Comparison of ENCODE assay signal across 12 cellular contexts in genomic region chr10:44995581-44995913, GRCh38. TPM values are rescaled to one million over a fixed set of nuclear protein-coding genes. Genes with fewer than 3 reads are reported as not detected.
DNase-seq lines count a peak whose midpoint lies in the region; ATAC-seq and TF ChIP-seq lines count a peak whose summit lies in the region.
"Had no signal": no experiment of that assay in that cellular context is flagged by ENCODE, and none has a peak within 500 bp of the region (broad histone marks: within the 10 kb centered on the region; RNA-seq: fewer than 3 reads in every experiment).

No MANE protein-coding gene starts in this region.

- H3K27ac ChIP-seq in GM23248, result peak overlapping the region; percentile 65
- H3K27ac ChIP-seq in left lung, result peak overlapping the region; percentile 73 to 79
- H3K27ac ChIP-seq: epithelial cell of prostate had no signal

- 50 to 53% methylated on average over 4 of the region's 4 CpGs for WGBS in GM23248 (ENCODE audit: low coverage in 1 of 2, low lambda C conversion rate in 2 of 2, missing lambda C conversion rate in 2 of 2), 2 experiments

- intact Hi-C loops in left lung (cut with DNase I), result no loop called here

- no peaks in the 10 kb centered on the region for H3K9me3 ChIP-seq in GM23248 (ENCODE audit: low read depth)
- no peaks in the 10 kb centered on the region for H3K9me3 ChIP-seq in T-helper 17 cell (ENCODE audit: control insufficient read depth, low read length, poor library complexity, severe bottlenecking)
- no peaks in the 10 kb centered on the region for H3K9me3 ChIP-seq in left lung

- ATAC-seq in T-helper 17 cell, result no peak
- ATAC-seq in left lung, result no peak
- no peak for ATAC-seq in GM21447 (IDR thresholded peaks at IDR 0.05; ENCODE audit: unreplicated experiment)
- ATAC-seq in HG03520 (IDR thresholded peaks at IDR 0.05; ENCODE audit: unreplicated experiment), result no peak
- no peak for ATAC-seq in HG02763 (IDR thresholded peaks at IDR 0.05; ENCODE audit: unreplicated experiment)
- ATAC-seq: activated naive CD4-positive, alpha-beta T cell treated with anti-CD3 and anti-CD28 coated beads, Interleukin-2, amount 50 U/mL, for 72 hours; GM23338; WTC11 had no signal

- no peak overlapping the region for H3K4me3 ChIP-seq in GM23248
- no peak overlapping the region for H3K4me3 ChIP-seq in left lung
- H3K4me3 ChIP-seq: GM23338 had no signal

- H3K4me2 ChIP-seq in GM23248 (ENCODE audit: unreplicated experiment), result no peak overlapping the region
- H3K4me2 ChIP-seq: GM23338 had no signal

- no peak for TF ChIP-seq CTCF in left lung (IDR thresholded peaks at IDR 0.05)

- peak overlapping the region; percentile 55 for H3K9ac ChIP-seq in GM23248

- H3K36me3 Mint-ChIP-seq in T-helper 17 cell (ENCODE audit: low read depth), result no peaks in the 10 kb centered on the region

- peaks cover 24% of the 10 kb centered on the region for H3F3A ChIP-seq in GM23248 (ENCODE audit: insufficient read depth)

- peak overlapping the region; percentile 50 for H3K4me3 Mint-ChIP-seq in T-helper 17 cell
- H3K4me3 Mint-ChIP-seq: GM23338, WTC11 had no signal

- H3K4me1 ChIP-seq in GM23248 (ENCODE audit: insufficient read depth) (peaks cover 38% of the 10 kb centered on the region), left lung (peaks cover 9 to 65% of the 10 kb centered on the region in 2 donors)

- H2AFZ ChIP-seq in GM23248, result peak overlapping the region; percentile 80
- H2AFZ ChIP-seq: GM23338 had no signal

- no peaks in the 10 kb centered on the region for H3K36me3 ChIP-seq in GM23248 (ENCODE audit: low read depth)
- H3K36me3 ChIP-seq in left lung, result peaks cover 0 to 37% of the 10 kb centered on the region in 2 donors

- H3K27me3 ChIP-seq in GM23248 (replicated peaks; ENCODE audit: insufficient read depth) (no peaks in the 10 kb centered on the region), left lung (no peaks in the 10 kb centered on the region)

- peaks cover 10% of the 10 kb centered on the region for H3K27me3 Mint-ChIP-seq in T-helper 17 cell

- H3K27ac Mint-ChIP-seq in T-helper 17 cell, result no peak overlapping the region
- H3K27ac Mint-ChIP-seq: activated naive CD4-positive, alpha-beta T cell treated with anti-CD3 and anti-CD28 coated beads, Interleukin-2, amount 50 U/mL, for 72 hours; GM23338; WTC11 had no signal

- H3K4me1 Mint-ChIP-seq in T-helper 17 cell, result peaks cover 8% of the 10 kb centered on the region

- in situ Hi-C loops in GM23248 (cut with MboI), result loop anchor here (25.0 kb wide), 1 partner anchor 1333 kb away; no protein-coding TSS in a partner anchor

- DNase-seq in GM23248 (no peak), T-helper 17 cell (no peak), left lung (no peak)
- peak; percentile 11 for DNase-seq in stimulated activated CD8-positive, alpha-beta memory T cell treated with anti-CD3 and anti-CD28 coated beads, Interleukin-4, amount 100 ng/mL, for 48 hours
- DNase-seq in activated CD4-positive, CD25-positive, alpha-beta regulatory T cell treated with anti-CD3 and anti-CD28 coated beads, Interleukin-2, amount 50 U/mL, for 72 hours, result no peak

- no peaks in the 10 kb centered on the region for H3K79me2 ChIP-seq in GM23248 (ENCODE audit: insufficient read depth)

- no peaks in the 10 kb centered on the region for H4K20me1 ChIP-seq in GM23248 (ENCODE audit: insufficient read depth)

- H3K9me2 ChIP-seq in GM23248 (ENCODE audit: insufficient read depth), result no peaks in the 10 kb centered on the region

RNA-seq across cellular contexts. Expression of gene ZNF22, which starts 5.2 kb away (rescaled TPM):
- total RNA-seq in GM23248 (2014; rRNA removed; shearing (Covaris generic)), result 14.0 and 15.5 TPM in 2 replicates
- 16.7 and 17.3 TPM in 2 replicates for polyA plus RNA-seq in GM23248 (2016; fragmentation: Nextera tagmentation; extraction: Ambion mirVana)
- total RNA-seq in T-helper 17 cell (10 to 100 TPM; 12.1 to 12.5 TPM), left lung (10 to 100 TPM; 19.3 to 24.0 TPM)

RNA-seq across cellular contexts. Expression of gene DEPP1, which starts 16.9 kb away (rescaled TPM):
- 7.0 and 10.1 TPM in 2 replicates for total RNA-seq in GM23248 (2014; rRNA removed; shearing (Covaris generic))
- 10.2 and 13.8 TPM in 2 replicates for polyA plus RNA-seq in GM23248 (2016; fragmentation: Nextera tagmentation; extraction: Ambion mirVana)
- total RNA-seq in T-helper 17 cell (1 to 10 TPM in 1 of 2 donors, under 1 TPM in 1; 0.27 to 1.4 TPM), left lung (10 to 100 TPM; 25.4 to 33.9 TPM)

RNA-seq across cellular contexts. Expression of gene RASSF4, which starts 35.9 kb away (rescaled TPM):
- total RNA-seq in GM23248 (2014; rRNA removed; shearing (Covaris generic)), result 1.0 and 2.1 TPM in 2 replicates
- 2.3 and 2.9 TPM in 2 replicates for polyA plus RNA-seq in GM23248 (2016; fragmentation: Nextera tagmentation; extraction: Ambion mirVana)
- 1 to 10 TPM; 1.5 to 2.9 TPM for total RNA-seq in T-helper 17 cell
- 10 to 100 TPM; 52.2 to 54.7 TPM for total RNA-seq in left lung

Comparison
In these comparisons a context has a peak if more than half of its experiments do, and no peak if none do; other contexts are left out.
1. RNA of gene RASSF4, which starts 35.9 kb away (total RNA-seq): 52.2 to 54.7 TPM in left lung; 1.5 to 2.9 TPM in T-helper 17 cell and 1.0 to 2.1 TPM in GM23248; every median in the first group is over 10 times any median in the second.